Comparison of ENCODE assay signal across 1 cellular context in the genomic region with DNA sequence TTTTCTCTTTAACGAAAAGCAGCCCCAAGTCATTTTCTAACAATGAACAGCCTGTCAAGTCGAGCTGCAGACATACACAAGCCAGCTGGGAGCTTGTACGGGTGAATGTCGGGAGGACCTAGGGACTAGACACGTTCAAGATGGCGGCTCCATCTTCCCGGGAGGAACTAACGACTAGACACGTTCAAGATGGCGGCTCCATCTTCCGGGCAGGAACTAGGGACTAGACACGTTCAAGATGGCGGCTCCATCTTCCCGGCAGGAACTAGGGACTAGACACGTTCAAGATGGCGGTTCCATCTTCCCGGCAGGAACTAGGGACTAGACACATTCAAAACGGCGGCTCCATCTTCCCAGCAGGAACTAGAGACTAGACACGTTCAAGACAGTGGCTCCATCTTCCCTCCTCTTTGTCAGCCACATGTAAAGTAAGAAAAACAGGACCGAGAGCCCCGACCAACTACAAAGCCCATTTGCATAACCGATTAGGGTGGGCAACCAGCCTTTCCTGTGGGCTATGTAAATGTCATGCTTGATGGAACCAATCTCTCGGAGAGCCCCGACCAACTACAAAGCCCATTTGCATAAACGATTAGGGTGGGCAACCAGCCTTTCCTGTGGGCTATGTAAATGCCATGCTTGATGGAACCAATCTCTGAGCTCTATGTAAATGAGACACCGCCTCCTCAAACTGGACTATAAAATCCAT.
TF ChIP-seq lines count a peak whose summit lies in the region.

No MANE protein-coding gene starts in this region.

TF ChIP-seq in GM12878, 131 proteins besides CTCF, POLR2A, EP300 and RAD21 (continues in another document):
- no peak for TF ChIP-seq WRNIP1 (IDR thresholded peaks at IDR 0.05; ENCODE audit: borderline replicate concordance, low read depth, low read length)
- peak; percentile 62; the same call in 1 of the 2 replicates for TF ChIP-seq CREM (IDR thresholded peaks at IDR 0.05; ENCODE audit: low read depth)
- no peak for TF ChIP-seq NFIC (IDR thresholded peaks at IDR 0.05; ENCODE audit: low read depth, low read length)
- TF ChIP-seq EGR1 (IDR thresholded peaks at IDR 0.05; ENCODE audit: borderline replicate concordance in 1 of 2, low read depth in 2 of 2, low read length in 2 of 2): no peak
- TF ChIP-seq RCOR1 (conservative IDR thresholded peaks at IDR 0.05; ENCODE audit: low read depth, low read length): no peak
- no peak for TF ChIP-seq FOXM1 (IDR thresholded peaks at IDR 0.05; ENCODE audit: low read depth, low read length)
- TF ChIP-seq, protein P1, sequence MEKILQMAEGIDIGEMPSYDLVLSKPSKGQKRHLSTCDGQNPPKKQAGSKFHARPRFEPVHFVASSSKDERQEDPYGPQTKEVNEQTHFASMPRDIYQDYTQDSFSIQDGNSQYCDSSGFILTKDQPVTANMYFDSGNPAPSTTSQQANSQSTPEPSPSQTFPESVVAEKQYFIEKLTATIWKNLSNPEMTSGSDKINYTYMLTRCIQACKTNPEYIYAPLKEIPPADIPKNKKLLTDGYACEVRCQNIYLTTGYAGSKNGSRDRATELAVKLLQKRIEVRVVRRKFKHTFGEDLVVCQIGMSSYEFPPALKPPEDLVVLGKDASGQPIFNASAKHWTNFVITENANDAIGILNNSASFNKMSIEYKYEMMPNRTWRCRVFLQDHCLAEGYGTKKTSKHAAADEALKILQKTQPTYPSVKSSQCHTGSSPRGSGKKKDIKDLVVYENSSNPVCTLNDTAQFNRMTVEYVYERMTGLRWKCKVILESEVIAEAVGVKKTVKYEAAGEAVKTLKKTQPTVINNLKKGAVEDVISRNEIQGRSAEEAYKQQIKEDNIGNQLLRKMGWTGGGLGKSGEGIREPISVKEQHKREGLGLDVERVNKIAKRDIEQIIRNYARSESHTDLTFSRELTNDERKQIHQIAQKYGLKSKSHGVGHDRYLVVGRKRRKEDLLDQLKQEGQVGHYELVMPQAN (conservative IDR thresholded peaks at IDR 0.05): no peak
- peak; percentile 96; the same call in 2 of the 3 replicates for TF ChIP-seq POU2F2 (IDR thresholded peaks at IDR 0.05; ENCODE audit: borderline replicate concordance, low read depth, low read length)
- TF ChIP-seq FOS (IDR thresholded peaks at IDR 0.05; ENCODE audit: borderline replicate concordance, extremely low read depth, insufficient read length): no peak
- no peak for TF ChIP-seq NR2F1 (conservative IDR thresholded peaks at IDR 0.05)
- no peak for TF ChIP-seq ASH2L (IDR thresholded peaks at IDR 0.05; ENCODE audit: borderline replicate concordance, low read depth)
- TF ChIP-seq STAT3 (IDR thresholded peaks at IDR 0.05; ENCODE audit: low read depth, low read length): no peak
- TF ChIP-seq RB1 (IDR thresholded peaks at IDR 0.05; ENCODE audit: borderline replicate concordance): no peak
- TF ChIP-seq ELK1 (IDR thresholded peaks at IDR 0.05; ENCODE audit: low read depth, low read length): no peak; the same call in 1 of the 2 replicates
- TF ChIP-seq REST (IDR thresholded peaks at IDR 0.05; ENCODE audit: low read depth, low read length): no peak
- no peak for TF ChIP-seq CHD2 (IDR thresholded peaks at IDR 0.05; ENCODE audit: borderline replicate concordance, low read depth, low read length)
- TF ChIP-seq MXI1 (IDR thresholded peaks at IDR 0.05; ENCODE audit: low read depth, low read length): no peak
- no peak for TF ChIP-seq BCL3 (IDR thresholded peaks at IDR 0.05; ENCODE audit: borderline replicate concordance, insufficient read depth, low read depth, low read length, poor library complexity, severe bottlenecking)
- TF ChIP-seq SPI1 (IDR thresholded peaks at IDR 0.05; ENCODE audit: borderline replicate concordance, insufficient read depth, low read depth, low read length): peak; percentile 52; the same call in 1 of the 2 replicates
- TF ChIP-seq SMARCA5 (IDR thresholded peaks at IDR 0.05): no peak
- TF ChIP-seq MTA2 (IDR thresholded peaks at IDR 0.05; ENCODE audit: low read depth): no peak
- TF ChIP-seq GABPA (IDR thresholded peaks at IDR 0.05; ENCODE audit: low read depth): peak; percentile 90
- no peak for TF ChIP-seq NFXL1 (IDR thresholded peaks at IDR 0.05; ENCODE audit: borderline replicate concordance)
- no peak for TF ChIP-seq KLF5 (IDR thresholded peaks at IDR 0.05; ENCODE audit: partially characterized antibody)
- TF ChIP-seq ZNF217 (IDR thresholded peaks at IDR 0.05): no peak
- TF ChIP-seq CHD4 (IDR thresholded peaks at IDR 0.05): no peak
- TF ChIP-seq TCF7 (IDR thresholded peaks at IDR 0.05; ENCODE audit: borderline replicate concordance): no peak
- peak; percentile 22; the same call in 1 of the 2 replicates for TF ChIP-seq RUNX3 (IDR thresholded peaks at IDR 0.05; ENCODE audit: low read length)
- peak; percentile 99 for TF ChIP-seq YY1 (IDR thresholded peaks at IDR 0.05; ENCODE audit: low read depth, low read length)
- no peak for TF ChIP-seq ZNF207 (IDR thresholded peaks at IDR 0.05; ENCODE audit: borderline replicate concordance)
- TF ChIP-seq, protein P2, sequence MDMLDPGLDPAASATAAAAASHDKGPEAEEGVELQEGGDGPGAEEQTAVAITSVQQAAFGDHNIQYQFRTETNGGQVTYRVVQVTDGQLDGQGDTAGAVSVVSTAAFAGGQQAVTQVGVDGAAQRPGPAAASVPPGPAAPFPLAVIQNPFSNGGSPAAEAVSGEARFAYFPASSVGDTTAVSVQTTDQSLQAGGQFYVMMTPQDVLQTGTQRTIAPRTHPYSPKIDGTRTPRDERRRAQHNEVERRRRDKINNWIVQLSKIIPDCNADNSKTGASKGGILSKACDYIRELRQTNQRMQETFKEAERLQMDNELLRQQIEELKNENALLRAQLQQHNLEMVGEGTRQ (IDR thresholded peaks at IDR 0.05; ENCODE audit: borderline replicate concordance, low read depth, low read length): no peak
- TF ChIP-seq YBX1 (IDR thresholded peaks at IDR 0.05): no peak
- no peak for TF ChIP-seq USF1 (IDR thresholded peaks at IDR 0.05; ENCODE audit: borderline replicate concordance, extremely low read length, insufficient read depth, low read depth, low read length)
- no peak for TF ChIP-seq ATF7 (IDR thresholded peaks at IDR 0.05; ENCODE audit: low read depth)
- TF ChIP-seq NR2C1 (IDR thresholded peaks at IDR 0.05): peak; percentile 65
- no peak for TF ChIP-seq CUX1 (IDR thresholded peaks at IDR 0.05; ENCODE audit: insufficient replicate concordance, low read depth, low read length)
- no peak for TF ChIP-seq MEF2B (IDR thresholded peaks at IDR 0.05; ENCODE audit: partially characterized antibody, poor library complexity, severe bottlenecking)
- TF ChIP-seq RFX5 (IDR thresholded peaks at IDR 0.05; ENCODE audit: low read depth, low read length): no peak
- no peak for TF ChIP-seq RELA (IDR thresholded peaks at IDR 0.05; ENCODE audit: borderline replicate concordance, partially characterized antibody)
- TF ChIP-seq ZNF24 (IDR thresholded peaks at IDR 0.05): no peak
- TF ChIP-seq TCF12 (IDR thresholded peaks at IDR 0.05; ENCODE audit: low read depth, low read length): peak; percentile 46; the same call in 1 of the 2 replicates
- no peak for TF ChIP-seq DPF2 (IDR thresholded peaks at IDR 0.05)
- TF ChIP-seq BHLHE40 (IDR thresholded peaks at IDR 0.05; ENCODE audit: borderline replicate concordance in 1 of 2, low read depth in 2 of 2, low read length in 1 of 2): no peak
- TF ChIP-seq TARDBP (IDR thresholded peaks at IDR 0.05; ENCODE audit: borderline replicate concordance): 0 out of 2 replicates have a peak, but pooled peaks have one; percentile 66
- no peak for TF ChIP-seq GATAD2B (conservative IDR thresholded peaks at IDR 0.05; ENCODE audit: low read depth)
- no peak for TF ChIP-seq ATF3 (IDR thresholded peaks at IDR 0.05; ENCODE audit: borderline replicate concordance, extremely low read depth, low read depth, low read length)
- no peak for TF ChIP-seq E2F4 (IDR thresholded peaks at IDR 0.05; ENCODE audit: low read depth, low read length)
- no peak for TF ChIP-seq FOXK2 (IDR thresholded peaks at IDR 0.05)
